Comparison of ENCODE assay signal across 28 cellular contexts in the genomic region with DNA sequence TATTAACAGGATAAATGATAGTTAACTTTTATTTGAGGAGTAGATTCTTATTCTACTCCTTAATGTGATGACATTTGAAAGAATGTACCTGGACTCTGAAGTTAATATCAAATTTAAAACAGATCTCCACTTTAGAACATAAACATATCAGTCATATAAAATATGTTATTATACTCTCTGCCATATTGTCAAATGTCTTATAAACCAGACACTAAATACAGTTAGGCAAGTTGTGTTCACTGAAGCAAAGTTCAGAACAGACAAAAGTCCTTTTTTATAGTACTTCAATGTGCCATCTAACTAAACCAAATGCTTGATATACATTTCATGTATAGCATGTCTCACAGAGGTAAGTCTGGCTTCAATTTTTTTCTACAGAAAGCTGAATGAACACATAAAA.
"Had no signal": no experiment of that assay in that cellular context is flagged by ENCODE, and none has a peak within 500 bp of the region (broad histone marks: within the 10 kb centered on the region; RNA-seq: fewer than 3 reads in every experiment).

No MANE protein-coding gene starts in this region.

- H3K27ac ChIP-seq: neutrophil, pancreas, prostate gland, right lobe of liver, skin epidermis, spleen, thoracic aorta, thyroid gland, tibial nerve, upper lobe of left lung, vagina had no signal

- H3K27ac Mint-ChIP-seq: natural killer cell treated with Interleukin-12 subunit alpha and Interleukin-12 subunit beta and Interleukin-15 and Interleukin-18, amount 100 ng/mL, for 72 hours; nephron progenitor cell; stimulated activated memory B cell treated with anti-CD40 and anti-IgM and Interleukin-4, amounts not matched to agents 10 μg/mL and 1 μg/mL and 100 μg/mL, for 72 hours had no signal

- H3K36me3 ChIP-seq: neutrophil, pancreas, prostate gland, right lobe of liver had no signal

- H3K4me3 Mint-ChIP-seq: naive B cell; naive thymus-derived CD8-positive, alpha-beta T cell; natural killer cell treated with Interleukin-12 subunit alpha and Interleukin-12 subunit beta and Interleukin-15 and Interleukin-18, amount 100 ng/mL, for 72 hours; nephron progenitor cell; neural crest cell; stimulated activated memory B cell treated with anti-CD40 and anti-IgM and Interleukin-4, amounts not matched to agents 10 μg/mL and 1 μg/mL and 100 μg/mL, for 72 hours had no signal

- H3K4me1 ChIP-seq: pancreas, prostate gland, right lobe of liver, spleen, thyroid gland, tibial nerve, upper lobe of left lung, vagina had no signal

- H3K27me3 Mint-ChIP-seq: naive B cell; naive thymus-derived CD8-positive, alpha-beta T cell; natural killer cell treated with Interleukin-12 subunit alpha and Interleukin-12 subunit beta and Interleukin-15 and Interleukin-18, amount 100 ng/mL, for 72 hours; stimulated activated memory B cell treated with anti-CD40 and anti-IgM and Interleukin-4, amounts not matched to agents 10 μg/mL and 1 μg/mL and 100 μg/mL, for 72 hours had no signal

- ATAC-seq: naive thymus-derived CD8-positive, alpha-beta T cell; natural killer cell treated with Interleukin-12 subunit alpha and Interleukin-12 subunit beta and Interleukin-15 and Interleukin-18, amount 100 ng/mL, for 72 hours; pancreas; right cardiac atrium; right lobe of liver; stimulated activated memory B cell treated with anti-CD40 and anti-IgM and Interleukin-4, amounts not matched to agents 10 μg/mL and 1 μg/mL and 100 μg/mL, for 72 hours; stimulated activated naive CD8-positive, alpha-beta T cell treated with anti-CD3 and anti-CD28 coated beads, Interleukin-15, Interleukin-2, amounts not matched to agents 100 U/mL and 50 U/mL, for 24 hours had no signal

- H3K9me3 ChIP-seq: neutrophil, pancreas, prostate gland, right lobe of liver, thoracic aorta, thyroid gland, upper lobe of left lung, vagina had no signal

- H3K9me3 Mint-ChIP-seq: natural killer cell treated with Interleukin-12 subunit alpha and Interleukin-12 subunit beta and Interleukin-15 and Interleukin-18, amount 100 ng/mL, for 72 hours had no signal

- DNase-seq: naive B cell; naive thymus-derived CD8-positive, alpha-beta T cell; nephron progenitor cell; nucleus accumbens; pancreas; right cardiac atrium; right lobe of liver; spleen; stimulated activated CD4-positive, alpha-beta T cell treated with anti-CD3 and anti-CD28 coated beads, Interleukin-12 subunit alpha, Interleukin-12 subunit beta, amount 100 ng/mL, for 4 hours; stimulated activated CD4-positive, alpha-beta T cell treated with anti-CD3 and anti-CD28 coated beads, Interleukin-1b, Interleukin-23, amount 100 ng/mL, for 48 hours; stimulated activated CD4-positive, alpha-beta T cell treated with anti-CD3 and anti-CD28 coated beads, Interleukin-4, amount 100 ng/mL, for 1 hour; stimulated activated CD4-positive, alpha-beta T cell treated with anti-CD3 and anti-CD28 coated beads, Interleukin-4, amount 100 ng/mL, for 4 hours; stimulated activated CD8-positive, alpha-beta memory T cell treated with anti-CD3 and anti-CD28 coated beads, Interleukin-4, amount 100 ng/mL, for 48 hours; stimulated activated naive CD4-positive, alpha-beta T cell; stimulated activated naive CD8-positive, alpha-beta T cell treated with anti-CD3 and anti-CD28 coated beads, Interleukin-15, Interleukin-2, amounts not matched to agents 100 U/mL and 50 U/mL, for 24 hours; thyroid gland; trophoblast cell; upper lobe of left lung had no signal

- H3K27me3 ChIP-seq: neutrophil, pancreas, right lobe of liver, spleen, thyroid gland, tibial nerve, upper lobe of left lung, vagina had no signal

- H3K4me3 ChIP-seq: pancreas, prostate gland, right lobe of liver, skin epidermis, smooth muscle cell, spleen, thoracic aorta, thyroid gland, tibial nerve, upper lobe of left lung, vagina had no signal

- H3K4me1 Mint-ChIP-seq: naive B cell; nephron progenitor cell; stimulated activated memory B cell treated with anti-CD40 and anti-IgM and Interleukin-4, amounts not matched to agents 10 μg/mL and 1 μg/mL and 100 μg/mL, for 72 hours had no signal
